In the genomic region with DNA sequence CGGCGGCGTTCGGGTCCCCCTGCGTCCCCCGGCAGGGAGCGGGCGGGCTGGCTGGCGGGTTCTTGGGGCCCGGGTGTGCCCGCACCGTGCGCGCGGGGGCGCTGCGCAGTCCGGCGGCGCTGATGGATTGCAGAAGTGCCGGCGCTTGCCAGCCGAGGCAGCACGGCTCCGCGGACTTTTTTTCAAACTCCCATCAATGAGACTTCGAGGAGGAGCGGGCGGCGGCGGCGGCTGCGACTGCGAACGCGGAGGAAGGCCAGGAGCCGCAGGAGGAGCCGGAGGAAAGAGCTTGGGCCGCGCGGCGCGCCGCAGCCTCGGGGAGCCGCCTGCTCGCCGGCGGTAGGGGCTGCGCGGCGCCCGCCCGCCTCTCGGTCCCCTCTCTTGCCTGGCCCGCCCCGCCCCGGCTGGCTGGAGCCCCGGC, we compare ENCODE assay signal across 8 cellular contexts. TPM values are rescaled to one million over a fixed set of nuclear protein-coding genes. Genes with fewer than 3 reads are reported as not detected.
DNase-seq lines count a peak whose midpoint lies in the region; TF ChIP-seq lines count a peak whose summit lies in the region.

Gene GLI2 (plus strand): TSS at position 119 of the 421 bp plus-strand sequence. CDS start 61,453 bp downstream, outside the sequence.

- no peak for TF ChIP-seq EP300 in transverse colon (IDR thresholded peaks at IDR 0.05; ENCODE audit: low read depth)

- H3K9me3 ChIP-seq in fibroblast of lung (ENCODE audit: control insufficient read depth, insufficient read depth, low read depth, low read length) (no peaks in the 10 kb centered on the region), muscle layer of duodenum (ENCODE audit: control insufficient read depth in 1 of 2, low read length in 2 of 2) (no peaks in the 10 kb centered on the region), transverse colon (no peaks in the 10 kb centered on the region)

- in situ Hi-C loops in transverse colon (cut with MboI; ENCODE audit: low pct_ligation_motif_present in 1 of 4, low pct_unique_long_range_greater_than_20kb in 1 of 4, low sequenced_read_pairs in 3 of 4) = no loop called here

- peak within 1 kb of the TSS; percentile 83 for H3K4me2 ChIP-seq in fibroblast of lung (ENCODE audit: extremely low read depth, insufficient read depth, low read length)

- H3K27ac ChIP-seq in 22Rv1 (no peak within 1 kb of the TSS), VCaP (peak within 1 kb of the TSS; percentile 37; the same call in 1 of the 2 replicates), fibroblast of lung (ENCODE audit: insufficient read depth, low read length) (peak within 1 kb of the TSS; percentile 89), muscle layer of duodenum (ENCODE audit: low read length) (peak within 1 kb of the TSS; percentile 23), transverse colon (peak within 1 kb of the TSS; percentile 85 to 90 (median 86))

- H3K4me3 ChIP-seq in GM12865 (ENCODE audit: low read depth, low read length) = no peak within 1 kb of the TSS
- H3K4me3 ChIP-seq in fibroblast of lung (replicated peaks in 1 of 4; ENCODE audit: control extremely low read depth in 1 of 4, insufficient read depth in 1 of 4, low read depth in 3 of 4, low read length in 4 of 4) = peak within 1 kb of the TSS; percentile 51 to 87 (median 74)
- peak within 1 kb of the TSS; percentile 40 to 75 for H3K4me3 ChIP-seq in muscle layer of duodenum (ENCODE audit: low read depth in 1 of 2, low read length in 2 of 2)
- H3K4me3 ChIP-seq in transverse colon = peak within 1 kb of the TSS; percentile 39 to 56 (median 45)

- no peaks in the 10 kb centered on the region for H3K27me3 ChIP-seq in fibroblast of lung (ENCODE audit: control insufficient read depth, insufficient read depth, low read length)
- H3K27me3 ChIP-seq in muscle layer of duodenum (ENCODE audit: low read depth, low read length) = peaks cover 14% of the 10 kb centered on the region
- H3K27me3 ChIP-seq in transverse colon = peaks cover 72% of the 10 kb centered on the region

- intact Hi-C loops in transverse colon (cut with DNase I; ENCODE audit: low total_unique reads) = loop anchor here (5.0 to 10.0 kb wide), 2 partner anchors 119 to 202 kb away; no protein-coding TSS in a partner anchor

- DNase-seq in GM12865 (ENCODE audit: low read depth) (peak; percentile 41), NCI-H1105 treated with DMSO at 0.1 percent for 48 hours (lab: John Stamatoyannopoulos, UW) (peak; percentile 71), fibroblast of lung (ENCODE audit: low read depth in 2 of 2) (peak; percentile 89 to 91), transverse colon (peak; percentile 65), NCI-H2029 (lab: John Stamatoyannopoulos, UW) (no peak)

- no peaks in the 10 kb centered on the region for H4K20me1 ChIP-seq in fibroblast of lung (ENCODE audit: control insufficient read depth, extremely low read depth, insufficient read depth, low read length)

- H3K9ac ChIP-seq in fibroblast of lung (ENCODE audit: insufficient read depth, low read length) = peak within 1 kb of the TSS; percentile 84

- 1% methylated on average over 20 of the region's 59 CpGs; no CpG with 5 or more reads in 1 of the 2 donors for WGBS in transverse colon (ENCODE audit: low coverage in 1 of 2), 2 donors

- H3K79me2 ChIP-seq in fibroblast of lung (ENCODE audit: control insufficient read depth, insufficient read depth, low read length) = peaks cover 35% of the 10 kb centered on the region

- peak within 1 kb of the TSS; percentile 26 for H2AFZ ChIP-seq in fibroblast of lung (ENCODE audit: low read length)

- no peaks in the 10 kb centered on the region for H3K36me3 ChIP-seq in fibroblast of lung (ENCODE audit: control insufficient read depth, insufficient read depth, low read length)
- no peaks in the 10 kb centered on the region for H3K36me3 ChIP-seq in muscle layer of duodenum (ENCODE audit: control insufficient read depth in 1 of 2, insufficient read depth in 2 of 2, low read length in 2 of 2)
- H3K36me3 ChIP-seq in transverse colon = no peaks in the 10 kb centered on the region

- peaks cover 7% of the 10 kb centered on the region for H3K4me1 ChIP-seq in fibroblast of lung (ENCODE audit: control insufficient read depth, extremely low read depth, insufficient read depth, low read length)
- H3K4me1 ChIP-seq in muscle layer of duodenum (ENCODE audit: control insufficient read depth in 1 of 2, insufficient read depth in 2 of 2, low read length in 2 of 2) = peaks cover 0 to 22% of the 10 kb centered on the region in 2 donors
- peaks cover 2 to 51% (median 31%) of the 10 kb centered on the region in 4 donors for H3K4me1 ChIP-seq in transverse colon

- TF ChIP-seq POLR2A in transverse colon (IDR thresholded peaks at IDR 0.05) = no peak

- TF ChIP-seq CTCF in 22Rv1 (IDR thresholded peaks at IDR 0.05) (peak; percentile 77), GM12865 (IDR thresholded peaks at IDR 0.05; ENCODE audit: insufficient read depth, low read depth, low read length, missing control alignments) (peak; percentile 29), VCaP (conservative IDR thresholded peaks at IDR 0.05) (peak; percentile 88), fibroblast of lung (conservative IDR thresholded peaks at IDR 0.05 in 1 of 2, IDR thresholded peaks at IDR 0.05 in 1 of 2; ENCODE audit: low read depth in 1 of 2, low read length in 2 of 2) (peak; percentile 38 to 58), transverse colon (IDR thresholded peaks at IDR 0.05) (peak; percentile 24 to 66 (median 58))

RNA-seq across cellular contexts. Expression of gene GLI2, which starts in this region (rescaled TPM):
- 3.3 TPM in 2 replicates for total RNA-seq in fibroblast of lung
- 2.8 and 3.8 TPM in 2 replicates for polyA plus RNA-seq in fibroblast of lung
- polyA plus RNA-seq in fibroblast of lung (2012) = 6.3 and 7.8 TPM in 2 replicates
- polyA minus RNA-seq in fibroblast of lung (ENCODE audit: low replicate concordance) = 12.4 and 15.0 TPM in 2 replicates
- 10 to 100 TPM in 1 of 4 donors, 1 to 10 TPM in 3; 1.1 to 15.1 (median 4.2) TPM for total RNA-seq in transverse colon

Comparison
In these comparisons a context has a peak if more than half of its experiments do, and no peak if none do; other contexts are left out.
1. CTCF ChIP-seq: peak in every context shown above with its lines; median percentile 88 in VCaP; 77 in 22Rv1; 58 in transverse colon; 48 in fibroblast of lung; 29 in GM12865.